Comparison of ENCODE assay signal across 1 cellular context in the genomic region with DNA sequence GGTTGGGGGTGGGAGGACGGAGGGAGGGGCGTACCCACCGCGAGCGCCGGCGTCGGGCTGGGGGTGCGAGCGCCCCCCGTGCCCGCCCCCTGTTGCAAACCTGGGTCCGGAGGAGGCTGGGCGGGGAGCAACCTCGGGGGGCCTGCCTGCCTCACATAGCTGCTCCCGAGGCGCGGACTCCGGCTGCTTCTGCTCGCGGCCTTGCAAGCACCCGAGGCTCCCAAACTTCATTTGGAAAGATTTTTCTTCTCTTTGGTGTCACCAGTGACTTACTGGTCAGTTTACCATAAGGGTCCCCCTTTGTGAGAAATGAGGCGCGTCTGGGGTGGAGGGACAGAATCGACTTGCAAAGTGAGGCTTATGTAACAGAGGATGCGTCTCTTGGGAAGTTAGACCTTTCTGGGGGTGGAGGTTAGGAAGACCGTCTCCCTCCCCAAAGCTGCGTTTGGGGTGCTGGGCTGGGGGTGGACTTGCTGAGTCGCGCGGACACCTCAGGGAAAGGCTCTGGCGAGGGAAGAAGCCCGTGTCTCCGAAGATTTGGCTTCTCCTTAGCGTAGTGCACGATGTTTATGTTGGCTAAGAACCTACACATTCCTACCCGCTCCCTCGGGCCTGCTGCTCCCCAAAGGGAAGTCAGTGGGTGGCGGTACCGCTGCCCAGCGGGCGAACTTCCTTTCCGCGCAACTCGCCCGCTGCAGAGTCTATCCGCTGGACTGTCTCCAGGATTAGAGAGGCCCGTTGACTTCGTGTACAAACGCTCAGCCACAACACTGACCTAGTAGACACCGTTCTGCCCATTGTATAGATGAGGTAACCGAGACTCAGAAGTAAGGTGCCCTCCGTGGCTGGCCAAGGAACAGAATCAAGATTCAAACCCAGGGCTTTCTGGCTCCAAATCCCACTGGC.
TF ChIP-seq lines count a peak whose summit lies in the region.

No MANE protein-coding gene starts in this region.

TF ChIP-seq in HepG2, 621 proteins besides CTCF, POLR2A, EP300 and RAD21 (continued from another document and continues in another):
- TF ChIP-seq, protein P1, sequence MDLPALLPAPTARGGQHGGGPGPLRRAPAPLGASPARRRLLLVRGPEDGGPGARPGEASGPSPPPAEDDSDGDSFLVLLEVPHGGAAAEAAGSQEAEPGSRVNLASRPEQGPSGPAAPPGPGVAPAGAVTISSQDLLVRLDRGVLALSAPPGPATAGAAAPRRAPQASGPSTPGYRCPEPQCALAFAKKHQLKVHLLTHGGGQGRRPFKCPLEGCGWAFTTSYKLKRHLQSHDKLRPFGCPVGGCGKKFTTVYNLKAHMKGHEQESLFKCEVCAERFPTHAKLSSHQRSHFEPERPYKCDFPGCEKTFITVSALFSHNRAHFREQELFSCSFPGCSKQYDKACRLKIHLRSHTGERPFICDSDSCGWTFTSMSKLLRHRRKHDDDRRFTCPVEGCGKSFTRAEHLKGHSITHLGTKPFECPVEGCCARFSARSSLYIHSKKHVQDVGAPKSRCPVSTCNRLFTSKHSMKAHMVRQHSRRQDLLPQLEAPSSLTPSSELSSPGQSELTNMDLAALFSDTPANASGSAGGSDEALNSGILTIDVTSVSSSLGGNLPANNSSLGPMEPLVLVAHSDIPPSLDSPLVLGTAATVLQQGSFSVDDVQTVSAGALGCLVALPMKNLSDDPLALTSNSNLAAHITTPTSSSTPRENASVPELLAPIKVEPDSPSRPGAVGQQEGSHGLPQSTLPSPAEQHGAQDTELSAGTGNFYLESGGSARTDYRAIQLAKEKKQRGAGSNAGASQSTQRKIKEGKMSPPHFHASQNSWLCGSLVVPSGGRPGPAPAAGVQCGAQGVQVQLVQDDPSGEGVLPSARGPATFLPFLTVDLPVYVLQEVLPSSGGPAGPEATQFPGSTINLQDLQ (CRISPR knock-in tag; IDR thresholded peaks at IDR 0.05): no peak
- TF ChIP-seq ZNF205 (CRISPR knock-in tag; IDR thresholded peaks at IDR 0.05) (no peak), PRDM10 (CRISPR knock-in tag; IDR thresholded peaks at IDR 0.05; ENCODE audit: low read depth) (no peak), SMAD9 (CRISPR knock-in tag; IDR thresholded peaks at IDR 0.05) (no peak), FOSL1 (CRISPR knock-in tag; IDR thresholded peaks at IDR 0.05; ENCODE audit: borderline replicate concordance) (no peak), ISX (CRISPR knock-in tag; conservative IDR thresholded peaks at IDR 0.05) (no peak), MXI1 (IDR thresholded peaks at IDR 0.05; ENCODE audit: borderline replicate concordance, low read depth, low read length) (no peak), ZNF883 (CRISPR knock-in tag; IDR thresholded peaks at IDR 0.05; ENCODE audit: not compliant biosample characterization) (no peak), REL (CRISPR knock-in tag; conservative IDR thresholded peaks at IDR 0.05) (0 out of 2 replicates have a peak, but pooled peaks have one; percentile 8), RARA (CRISPR knock-in tag; IDR thresholded peaks at IDR 0.05) (no peak), ZNF337 (CRISPR knock-in tag; IDR thresholded peaks at IDR 0.05; ENCODE audit: borderline replicate concordance, low read depth) (no peak), REST (IDR thresholded peaks at IDR 0.05; ENCODE audit: borderline replicate concordance in 1 of 2, low read depth in 1 of 2, low read length in 2 of 2) (no peak), ZNF615 (CRISPR knock-in tag; IDR thresholded peaks at IDR 0.05; ENCODE audit: borderline replicate concordance) (no peak), KDM6A (CRISPR knock-in tag; IDR thresholded peaks at IDR 0.05; ENCODE audit: low read depth) (no peak), FOXO4 (CRISPR knock-in tag; conservative IDR thresholded peaks at IDR 0.05) (no peak), ZNF503 (CRISPR knock-in tag; IDR thresholded peaks at IDR 0.05) (no peak), ZNF138 (CRISPR knock-in tag; IDR thresholded peaks at IDR 0.05; ENCODE audit: low read depth) (0 out of 2 replicates have a peak, but pooled peaks have one; percentile 68), FOXP1 (IDR thresholded peaks at IDR 0.05) (no peak), FOXP1 (CRISPR knock-in tag; IDR thresholded peaks at IDR 0.05) (no peak), ZNF670 (CRISPR knock-in tag; IDR thresholded peaks at IDR 0.05; ENCODE audit: borderline replicate concordance) (no peak), KAT8 (CRISPR knock-in tag; IDR thresholded peaks at IDR 0.05) (no peak), AGO2 (optimal IDR thresholded peaks at IDR 0.05; ENCODE audit: low read depth, low read length) (peak; percentile 61), SMAD1 (CRISPR knock-in tag; IDR thresholded peaks at IDR 0.05; ENCODE audit: borderline replicate concordance, low read depth) (no peak), MTF1 (CRISPR knock-in tag; IDR thresholded peaks at IDR 0.05) (no peak), ZNF609 (CRISPR knock-in tag; IDR thresholded peaks at IDR 0.05; ENCODE audit: borderline replicate concordance) (peak; percentile 43; the same call in 1 of the 2 replicates), ZNF775 (CRISPR knock-in tag; IDR thresholded peaks at IDR 0.05; ENCODE audit: borderline replicate concordance) (no peak), ZNF343 (CRISPR knock-in tag; IDR thresholded peaks at IDR 0.05) (no peak)
- TF ChIP-seq, protein P2, sequence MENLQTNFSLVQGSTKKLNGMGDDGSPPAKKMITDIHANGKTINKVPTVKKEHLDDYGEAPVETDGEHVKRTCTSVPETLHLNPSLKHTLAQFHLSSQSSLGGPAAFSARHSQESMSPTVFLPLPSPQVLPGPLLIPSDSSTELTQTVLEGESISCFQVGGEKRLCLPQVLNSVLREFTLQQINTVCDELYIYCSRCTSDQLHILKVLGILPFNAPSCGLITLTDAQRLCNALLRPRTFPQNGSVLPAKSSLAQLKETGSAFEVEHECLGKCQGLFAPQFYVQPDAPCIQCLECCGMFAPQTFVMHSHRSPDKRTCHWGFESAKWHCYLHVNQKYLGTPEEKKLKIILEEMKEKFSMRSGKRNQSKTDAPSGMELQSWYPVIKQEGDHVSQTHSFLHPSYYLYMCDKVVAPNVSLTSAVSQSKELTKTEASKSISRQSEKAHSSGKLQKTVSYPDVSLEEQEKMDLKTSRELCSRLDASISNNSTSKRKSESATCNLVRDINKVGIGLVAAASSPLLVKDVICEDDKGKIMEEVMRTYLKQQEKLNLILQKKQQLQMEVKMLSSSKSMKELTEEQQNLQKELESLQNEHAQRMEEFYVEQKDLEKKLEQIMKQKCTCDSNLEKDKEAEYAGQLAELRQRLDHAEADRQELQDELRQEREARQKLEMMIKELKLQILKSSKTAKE (CRISPR knock-in tag; IDR thresholded peaks at IDR 0.05; ENCODE audit: borderline replicate concordance): no peak
- TF ChIP-seq, protein P3, sequence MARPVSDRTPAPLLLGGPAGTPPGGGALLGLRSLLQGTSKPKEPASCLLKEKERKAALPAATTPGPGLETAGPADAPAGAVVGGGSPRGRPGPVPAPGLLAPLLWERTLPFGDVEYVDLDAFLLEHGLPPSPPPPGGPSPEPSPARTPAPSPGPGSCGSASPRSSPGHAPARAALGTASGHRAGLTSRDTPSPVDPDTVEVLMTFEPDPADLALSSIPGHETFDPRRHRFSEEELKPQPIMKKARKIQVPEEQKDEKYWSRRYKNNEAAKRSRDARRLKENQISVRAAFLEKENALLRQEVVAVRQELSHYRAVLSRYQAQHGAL (CRISPR knock-in tag; IDR thresholded peaks at IDR 0.05; ENCODE audit: not compliant biosample characterization): no peak
